Comparison of ENCODE assay signal across 28 cellular contexts in the genomic region with DNA sequence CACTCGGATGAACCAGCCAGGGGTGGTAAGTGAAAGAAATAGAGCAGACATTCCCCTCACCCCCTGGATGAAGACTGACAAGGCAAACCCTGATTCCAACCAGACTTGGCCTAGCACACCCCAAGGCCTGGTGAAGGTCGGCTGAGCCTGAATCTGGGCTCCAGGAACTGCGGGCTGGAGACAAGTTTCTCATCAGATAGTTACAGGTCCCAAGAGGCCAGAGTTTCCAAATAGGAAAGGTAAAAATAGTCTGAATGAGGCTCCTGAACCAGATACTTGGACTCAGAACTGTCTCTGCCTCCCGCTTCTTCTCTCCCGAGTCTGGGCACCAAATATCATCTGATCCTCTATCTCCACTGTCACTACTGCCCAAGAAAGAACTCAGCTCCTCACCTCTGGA. TPM values are rescaled to one million over a fixed set of nuclear protein-coding genes. Genes with fewer than 3 reads are reported as not detected.
"Had no signal": no experiment of that assay in that cellular context is flagged by ENCODE, and none has a peak within 500 bp of the region (broad histone marks: within the 10 kb centered on the region; RNA-seq: fewer than 3 reads in every experiment).

No MANE protein-coding gene starts in this region.

- H3K4me3 Mint-ChIP-seq: activated naive CD4-positive, alpha-beta T cell treated with anti-CD3 and anti-CD28 coated beads for 36 hours; activated naive CD8-positive, alpha-beta T cell treated with anti-CD3 and anti-CD28 coated beads, Interleukin-2, amount 50 U/mL, for 24 hours; activated T-cell treated with anti-CD3 and anti-CD28 coated beads, Interleukin-2, amount 50 U/mL, for 72 hours; effector memory CD8-positive, alpha-beta T cell; stimulated activated effector memory CD8-positive, alpha-beta T cell treated with anti-CD3 and anti-CD28 coated beads, Interleukin-12 subunit alpha, Interleukin-12 subunit beta, amount 100 ng/mL, for 72 hours; stimulated activated naive CD8-positive, alpha-beta T cell treated with anti-CD3 and anti-CD28 coated beads, Interleukin-15, amount 100 ng/mL, for 72 hours; WTC11 had no signal

- H3K4me1 Mint-ChIP-seq: stimulated activated effector memory CD8-positive, alpha-beta T cell treated with anti-CD3 and anti-CD28 coated beads, Interleukin-12 subunit alpha, Interleukin-12 subunit beta, amount 100 ng/mL, for 72 hours; stimulated activated naive CD8-positive, alpha-beta T cell treated with anti-CD3 and anti-CD28 coated beads, Interleukin-15, amount 100 ng/mL, for 72 hours; WTC11 had no signal

- H3K27me3 Mint-ChIP-seq: activated naive CD8-positive, alpha-beta T cell treated with anti-CD3 and anti-CD28 coated beads, Interleukin-2, amount 50 U/mL, for 24 hours; effector memory CD8-positive, alpha-beta T cell; stimulated activated naive CD8-positive, alpha-beta T cell treated with anti-CD3 and anti-CD28 coated beads, Interleukin-15, amount 100 ng/mL, for 72 hours had no signal

- DNase-seq: activated CD4-positive, alpha-beta T cell treated with anti-CD3 and anti-CD28 coated beads, Interleukin-2, amount 50 U/mL, for 48 hours; activated effector memory CD4-positive, alpha-beta T cell treated with Interleukin-2 at 50 U/mL for 16 hours; activated naive CD4-positive, alpha-beta T cell treated with anti-CD3 and anti-CD28 coated beads for 36 hours; activated naive CD8-positive, alpha-beta T cell treated with anti-CD3 and anti-CD28 coated beads, Interleukin-2, amount 50 U/mL, for 24 hours; activated T-cell treated with anti-CD3 and anti-CD28 coated beads, Interleukin-2, amount 50 U/mL, for 72 hours; anterior cingulate cortex; colonic mucosa; dorsolateral prefrontal cortex; effector memory CD8-positive, alpha-beta T cell; foreskin melanocyte; hippocampal formation; mucosa of descending colon; ovary; stimulated activated CD4-positive, alpha-beta T cell treated with anti-CD3 and anti-CD28 coated beads, Interleukin-12 subunit alpha, Interleukin-12 subunit beta, amount 100 ng/mL, for 4 hours; stimulated activated CD4-positive, alpha-beta T cell treated with anti-CD3 and anti-CD28 coated beads, Interleukin-1b, Interleukin-23, amount 100 ng/mL, for 48 hours; stimulated activated naive CD8-positive, alpha-beta T cell treated with anti-CD3 and anti-CD28 coated beads, Interleukin-15, amount 100 ng/mL, for 72 hours; T-helper 1 cell; T-helper 9 cell; transverse colon had no signal

- H3K36me3 Mint-ChIP-seq: stimulated activated effector memory CD8-positive, alpha-beta T cell treated with anti-CD3 and anti-CD28 coated beads, Interleukin-12 subunit alpha, Interleukin-12 subunit beta, amount 100 ng/mL, for 72 hours; WTC11 had no signal

- H3K9me3 ChIP-seq: colonic mucosa, mucosa of descending colon, ovary, suprapubic skin, transverse colon had no signal

- H3K27ac Mint-ChIP-seq: activated naive CD4-positive, alpha-beta T cell treated with anti-CD3 and anti-CD28 coated beads for 36 hours; activated naive CD8-positive, alpha-beta T cell treated with anti-CD3 and anti-CD28 coated beads, Interleukin-2, amount 50 U/mL, for 24 hours; activated T-cell treated with anti-CD3 and anti-CD28 coated beads, Interleukin-2, amount 50 U/mL, for 72 hours; stimulated activated effector memory CD8-positive, alpha-beta T cell treated with anti-CD3 and anti-CD28 coated beads, Interleukin-12 subunit alpha, Interleukin-12 subunit beta, amount 100 ng/mL, for 72 hours; stimulated activated naive CD8-positive, alpha-beta T cell treated with anti-CD3 and anti-CD28 coated beads, Interleukin-15, amount 100 ng/mL, for 72 hours; WTC11 had no signal

- H3K27ac ChIP-seq: colonic mucosa, ovary, suprapubic skin, transverse colon had no signal

- H3K4me3 ChIP-seq: colonic mucosa, dorsolateral prefrontal cortex, mucosa of descending colon, ovary, suprapubic skin, transverse colon had no signal

- H3K4me1 ChIP-seq: colonic mucosa, suprapubic skin, transverse colon had no signal

- H3K27me3 ChIP-seq: colonic mucosa, dorsolateral prefrontal cortex, ovary, suprapubic skin, transverse colon had no signal

- H3K36me3 ChIP-seq: colonic mucosa, ovary, suprapubic skin, transverse colon had no signal

- H3K9me3 Mint-ChIP-seq: activated naive CD4-positive, alpha-beta T cell treated with anti-CD3 and anti-CD28 coated beads for 36 hours; activated naive CD8-positive, alpha-beta T cell treated with anti-CD3 and anti-CD28 coated beads, Interleukin-2, amount 50 U/mL, for 24 hours; activated T-cell treated with anti-CD3 and anti-CD28 coated beads, Interleukin-2, amount 50 U/mL, for 72 hours; effector memory CD8-positive, alpha-beta T cell; stimulated activated effector memory CD8-positive, alpha-beta T cell treated with anti-CD3 and anti-CD28 coated beads, Interleukin-12 subunit alpha, Interleukin-12 subunit beta, amount 100 ng/mL, for 72 hours; stimulated activated naive CD8-positive, alpha-beta T cell treated with anti-CD3 and anti-CD28 coated beads, Interleukin-15, amount 100 ng/mL, for 72 hours; WTC11 had no signal

- ATAC-seq: activated naive CD8-positive, alpha-beta T cell treated with anti-CD3 and anti-CD28 coated beads, Interleukin-2, amount 50 U/mL, for 24 hours; activated T-cell treated with anti-CD3 and anti-CD28 coated beads, Interleukin-2, amount 50 U/mL, for 72 hours; effector memory CD8-positive, alpha-beta T cell; esophagus mucosa; mucosa of descending colon; right cardiac atrium; stimulated activated effector memory CD8-positive, alpha-beta T cell treated with anti-CD3 and anti-CD28 coated beads, Interleukin-12 subunit alpha, Interleukin-12 subunit beta, amount 100 ng/mL, for 72 hours; stimulated activated naive CD8-positive, alpha-beta T cell treated with anti-CD3 and anti-CD28 coated beads, Interleukin-15, amount 100 ng/mL, for 72 hours; WTC11 had no signal

- FAIRE-seq: endothelial cell of umbilical vein, urothelium cell line had no signal

RNA-seq across cellular contexts. Expression of a gene that starts 39.2 kb away (rescaled TPM):
- total RNA-seq: endothelial cell of umbilical vein, esophagus mucosa, liver, pulmonary artery endothelial cell, right cardiac atrium, transverse colon had no signal
- polyA plus RNA-seq: endothelial cell of umbilical vein had no signal
